Comparison of ENCODE assay signal across 8 cellular contexts in the genomic region with DNA sequence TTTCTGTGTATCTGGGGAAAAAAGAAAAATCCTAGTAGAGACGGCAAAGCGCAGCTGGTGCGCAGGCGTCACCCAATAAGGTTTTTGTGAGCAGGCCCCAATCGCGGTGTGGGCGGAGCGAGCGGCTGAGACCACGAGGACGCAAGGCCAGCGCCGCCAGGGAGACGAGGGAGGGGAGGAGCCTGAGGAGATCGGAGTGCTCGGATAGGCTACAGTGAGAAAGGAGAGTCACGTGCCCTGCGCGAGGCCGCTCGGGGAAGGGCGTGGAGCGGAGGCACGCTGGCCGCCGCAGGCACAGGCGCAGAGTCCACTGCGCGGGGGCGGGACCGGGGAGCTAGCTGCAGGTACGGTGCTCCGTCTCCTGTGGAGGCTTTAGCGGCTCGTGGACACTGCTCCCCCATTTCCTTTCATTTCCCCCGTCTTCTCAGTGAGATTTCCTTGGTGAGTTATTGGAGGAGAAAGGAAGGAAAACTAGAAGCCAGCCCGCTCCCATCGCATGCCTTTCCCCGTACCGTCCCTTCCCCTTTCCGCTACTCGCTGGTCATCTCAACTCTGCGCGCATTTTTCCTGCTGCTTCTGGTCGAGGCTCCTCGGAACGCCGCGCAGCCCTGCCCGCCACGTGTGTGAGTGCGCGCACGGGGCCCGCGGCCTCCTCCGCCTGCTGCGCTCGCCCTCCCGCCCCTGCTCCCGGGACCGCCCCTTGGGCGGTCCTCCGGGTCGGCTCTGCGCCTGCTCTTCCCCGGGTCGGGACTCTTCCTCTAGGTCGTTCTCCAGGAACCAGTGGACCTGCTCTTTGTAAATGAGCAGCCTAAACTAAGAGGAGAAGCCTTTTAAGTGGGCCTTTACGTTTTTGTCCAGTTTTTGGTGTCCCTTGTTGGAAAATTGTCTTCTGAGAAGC. TPM values are rescaled to one million over a fixed set of nuclear protein-coding genes. Genes with fewer than 3 reads are reported as not detected.
DNase-seq lines count a peak whose midpoint lies in the region; ATAC-seq, FAIRE-seq and TF ChIP-seq lines count a peak whose summit lies in the region.

A gene with protein sequence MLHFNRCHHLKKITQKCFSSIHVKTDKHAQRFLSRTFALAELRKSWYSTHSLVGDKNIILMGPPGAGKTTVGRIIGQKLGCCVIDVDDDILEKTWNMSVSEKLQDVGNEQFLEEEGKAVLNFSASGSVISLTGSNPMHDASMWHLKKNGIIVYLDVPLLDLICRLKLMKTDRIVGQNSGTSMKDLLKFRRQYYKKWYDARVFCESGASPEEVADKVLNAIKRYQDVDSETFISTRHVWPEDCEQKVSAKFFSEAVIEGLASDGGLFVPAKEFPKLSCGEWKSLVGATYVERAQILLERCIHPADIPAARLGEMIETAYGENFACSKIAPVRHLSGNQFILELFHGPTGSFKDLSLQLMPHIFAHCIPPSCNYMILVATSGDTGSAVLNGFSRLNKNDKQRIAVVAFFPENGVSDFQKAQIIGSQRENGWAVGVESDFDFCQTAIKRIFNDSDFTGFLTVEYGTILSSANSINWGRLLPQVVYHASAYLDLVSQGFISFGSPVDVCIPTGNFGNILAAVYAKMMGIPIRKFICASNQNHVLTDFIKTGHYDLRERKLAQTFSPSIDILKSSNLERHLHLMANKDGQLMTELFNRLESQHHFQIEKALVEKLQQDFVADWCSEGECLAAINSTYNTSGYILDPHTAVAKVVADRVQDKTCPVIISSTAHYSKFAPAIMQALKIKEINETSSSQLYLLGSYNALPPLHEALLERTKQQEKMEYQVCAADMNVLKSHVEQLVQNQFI (plus strand): TSS at position 264 of the 898 bp plus-strand sequence. CDS start 6,612 bp downstream, outside the sequence.

- no peak within 1 kb of the TSS for H2BK20ac ChIP-seq in H1 (ENCODE audit: low read length)

- H2AK5ac ChIP-seq in H1 (ENCODE audit: low read depth, low read length) (no peak within 1 kb of the TSS), mesenchymal stem cell (ENCODE audit: low read length, severe bottlenecking) (no peak within 1 kb of the TSS)

- H4K8ac ChIP-seq in H1 (ENCODE audit: extremely low read depth, insufficient read depth, low read length) (peak within 1 kb of the TSS; percentile 96), mesenchymal stem cell (ENCODE audit: low read length) (peak within 1 kb of the TSS; percentile 74)

- no peaks in the 10 kb centered on the region for H4K20me1 ChIP-seq in H1 (replicated peaks in 1 of 2; ENCODE audit: control insufficient read depth in 1 of 2, insufficient read depth in 2 of 2, low read length in 2 of 2)

- no peaks in the 10 kb centered on the region for H3K27me3 Mint-ChIP-seq in activated CD8-positive, alpha-beta memory T cell treated with anti-CD3 and anti-CD28 coated beads, Interleukin-2, amount 10 ng/mL, durations not matched to agents 7 days and 5 days

- H3K23me2 ChIP-seq in H1 (ENCODE audit: low read depth, low read length) = peaks cover 7% of the 10 kb centered on the region

- TF ChIP-seq POLR2A in H1 (IDR thresholded peaks at IDR 0.05; ENCODE audit: control extremely low read depth in 1 of 2, low read depth in 2 of 2, low read length in 2 of 2) = peak; percentile 83 to 99

- no peaks in the 10 kb centered on the region for H3K79me2 ChIP-seq in H1 (ENCODE audit: control insufficient read depth in 1 of 2, insufficient read depth in 2 of 2, low read length in 2 of 2)

- peaks cover 2% of the 10 kb centered on the region for H3K9me3 Mint-ChIP-seq in activated CD8-positive, alpha-beta memory T cell treated with anti-CD3 and anti-CD28 coated beads, Interleukin-2, amount 10 ng/mL, durations not matched to agents 7 days and 5 days (ENCODE audit: low read depth)

- H3K18ac ChIP-seq in H1 (ENCODE audit: extremely low read depth, low read length) (peak within 1 kb of the TSS; percentile 55), mesenchymal stem cell (ENCODE audit: low read depth in 1 of 2, low read length in 2 of 2) (peak within 1 kb of the TSS; percentile 84 to 87)

- H3K4me3 Mint-ChIP-seq in activated CD8-positive, alpha-beta memory T cell treated with anti-CD3 and anti-CD28 coated beads, Interleukin-2, amount 10 ng/mL, durations not matched to agents 7 days and 5 days = peak within 1 kb of the TSS; percentile 79

- TF ChIP-seq EP300 in H1 (IDR thresholded peaks at IDR 0.05; ENCODE audit: borderline replicate concordance in 1 of 2, low read depth in 2 of 2, low read length in 2 of 2) = no peak

- POLR2A ChIA-PET in H1 (lab: Charles Lee; ENCODE audit: partially characterized antibody) = interaction anchor here (0.8 to 1.6 kb wide), 5 partner anchors 23 to 147 kb away, joined by 3 to 11 read pairs (median 4); no protein-coding TSS in a partner anchor

- H3K79me1 ChIP-seq in H1 (ENCODE audit: low read depth, low read length) = no peaks in the 10 kb centered on the region
- peaks cover 3% of the 10 kb centered on the region for H3K79me1 ChIP-seq in mesenchymal stem cell (replicated peaks; ENCODE audit: low read length, poor library complexity, severe bottlenecking)

- H3K4me1 ChIP-seq in H1 (replicated peaks in 1 of 4; ENCODE audit: control insufficient read depth in 3 of 4, insufficient read depth in 4 of 4, low read length in 3 of 4) = peaks cover 0 to 3% (median 0%) of the 10 kb centered on the region in 4 experiments; a peak in 2 of 7 replicates
- H3K4me1 ChIP-seq in mesenchymal stem cell (ENCODE audit: control insufficient read depth, insufficient read depth, low read depth, low read length) = no peaks in the 10 kb centered on the region

- H3K4ac ChIP-seq in H1 (replicated peaks; ENCODE audit: insufficient read length, low read depth, low read length) (no peak within 1 kb of the TSS), mesenchymal stem cell (ENCODE audit: low read depth in 1 of 2, low read length in 2 of 2) (peak within 1 kb of the TSS in 1 of 2 experiments; percentile 87)

- 0 out of 2 replicates have a peak within 1 kb of the TSS, but pooled peaks have one; percentile 2 for H2BK15ac ChIP-seq in H1 (ENCODE audit: low read length)
- H2BK15ac ChIP-seq in mesenchymal stem cell (ENCODE audit: low read depth, poor library complexity, severe bottlenecking) = no peak within 1 kb of the TSS

- peak; percentile 52 for FAIRE-seq in H1 (lab: Jason Lieb, UNC)

- peak within 1 kb of the TSS; percentile 95 for H3K27ac Mint-ChIP-seq in activated CD8-positive, alpha-beta memory T cell treated with anti-CD3 and anti-CD28 coated beads, Interleukin-2, amount 10 ng/mL, durations not matched to agents 7 days and 5 days

- H2BK120ac ChIP-seq in H1 (replicated peaks; ENCODE audit: low read depth, low read length) (no peak within 1 kb of the TSS), mesenchymal stem cell (ENCODE audit: low read depth, low read length) (no peak within 1 kb of the TSS)

- no peak within 1 kb of the TSS for H3K14ac ChIP-seq in H1 (ENCODE audit: insufficient read length)
- H3K14ac ChIP-seq in mesenchymal stem cell (ENCODE audit: low read length in 2 of 2) = peak within 1 kb of the TSS in 1 of 2 experiments; percentile 95

- H4K91ac ChIP-seq in H1 (replicated peaks; ENCODE audit: insufficient read length, low read length) (no peak within 1 kb of the TSS), mesenchymal stem cell (ENCODE audit: low read length) (peak within 1 kb of the TSS; percentile 83)

- TF ChIP-seq RAD21 in H1 (IDR thresholded peaks at IDR 0.05 in 1 of 2, conservative IDR thresholded peaks at IDR 0.05 in 1 of 2; ENCODE audit: low read depth in 2 of 2, low read length in 2 of 2) = no peak

- H3K56ac ChIP-seq in H1 (replicated peaks; ENCODE audit: insufficient read length, low read depth, low read length) = peak within 1 kb of the TSS; percentile 17

- H3K4me3 ChIP-seq in H1 (ENCODE audit: extremely low read depth in 1 of 4, insufficient read depth in 2 of 4, low read depth in 3 of 4, low read length in 4 of 4) (peak within 1 kb of the TSS; percentile 56 to 72 (median 68)), mesenchymal stem cell (ENCODE audit: insufficient read depth in 1 of 2, low read depth in 1 of 2, low read length in 2 of 2) (peak within 1 kb of the TSS; percentile 65 to 90)

- peak within 1 kb of the TSS; percentile 80 to 98 for H3K4me2 ChIP-seq in H1 (ENCODE audit: insufficient read depth in 1 of 2, low read depth in 2 of 2, low read length in 2 of 2)
- H3K4me2 ChIP-seq in mesenchymal stem cell (ENCODE audit: low read length, poor library complexity, severe bottlenecking) = peak within 1 kb of the TSS; percentile 97

- TF ChIP-seq CTCF in GM20000 (IDR thresholded peaks at IDR 0.05; ENCODE audit: extremely low read depth, missing control alignments) = no peak
- no peak for TF ChIP-seq CTCF in H1 (IDR thresholded peaks at IDR 0.05; ENCODE audit: control extremely low read depth in 1 of 3, insufficient read depth in 1 of 3, low read depth in 1 of 3, low read length in 3 of 3)

- H3K9ac ChIP-seq in H1 (replicated peaks in 1 of 4; ENCODE audit: extremely low read depth in 1 of 4, low read depth in 3 of 4, low read length in 3 of 4) (peak within 1 kb of the TSS; percentile 87 to 96 (median 89)), mesenchymal stem cell (ENCODE audit: low read length) (peak within 1 kb of the TSS; percentile 96)

- H3K27me3 ChIP-seq in H1 (replicated peaks in 1 of 4; ENCODE audit: control insufficient read depth in 3 of 4, extremely low read depth in 1 of 4, insufficient read depth in 3 of 4, low read length in 3 of 4) (no peaks in the 10 kb centered on the region), mesenchymal stem cell (ENCODE audit: control insufficient read depth in 1 of 2, insufficient read depth in 1 of 2, low read length in 2 of 2) (no peaks in the 10 kb centered on the region)

- peaks cover 17% of the 10 kb centered on the region for H3K4me1 Mint-ChIP-seq in activated CD8-positive, alpha-beta memory T cell treated with anti-CD3 and anti-CD28 coated beads, Interleukin-2, amount 10 ng/mL, durations not matched to agents 7 days and 5 days

- H3K27ac ChIP-seq in H1 (ENCODE audit: low read depth, low read length) = peak within 1 kb of the TSS; percentile 76
- H3K27ac ChIP-seq in mesenchymal stem cell (ENCODE audit: low read length, poor library complexity, severe bottlenecking) = peak within 1 kb of the TSS; percentile 96

- peak within 1 kb of the TSS; percentile 38 for H4K5ac ChIP-seq in H1 (ENCODE audit: insufficient read length, low read depth, low read length)

- no peaks in the 10 kb centered on the region for H3K36me3 Mint-ChIP-seq in activated CD8-positive, alpha-beta memory T cell treated with anti-CD3 and anti-CD28 coated beads, Interleukin-2, amount 10 ng/mL, durations not matched to agents 7 days and 5 days

- peak within 1 kb of the TSS; percentile 71; the same call in 1 of the 2 replicates for H2BK5ac ChIP-seq in H1 (ENCODE audit: low read depth, low read length)
- H2BK5ac ChIP-seq in mesenchymal stem cell (ENCODE audit: low read depth, low read length, poor library complexity, severe bottlenecking) = peak within 1 kb of the TSS; percentile 49

- DNase-seq in COLO668 (lab: John Stamatoyannopoulos, UW; ENCODE audit: unreplicated experiment) (peak; percentile 96), GM20000 (ENCODE audit: low spot score) (peak; percentile 95), HT-29 (ENCODE audit: low spot score) (peak; percentile 98), NOMO-1 (lab: John Stamatoyannopoulos, UW; ENCODE audit: unreplicated experiment in 2 of 2) (peak; percentile 96 to 98), H1 (ENCODE audit: low read depth in 1 of 2, low spot score in 2 of 2) (peak; percentile 90 to 94), mesenchymal stem cell (peak; percentile 99)
- peak; percentile 99 for DNase-seq in activated CD8-positive, alpha-beta memory T cell treated with anti-CD3 and anti-CD28 coated beads, Interleukin-2, amount 10 ng/mL, durations not matched to agents 7 days and 5 days
- peak; percentile 95 for DNase-seq in stimulated activated CD8-positive, alpha-beta memory T cell treated with anti-CD3 and anti-CD28 coated beads, Interleukin-12 subunit alpha, Interleukin-12 subunit beta, amount 100 ng/mL, for 24 hours (ENCODE audit: extremely low read depth)

- H3K9me3 ChIP-seq in H1 (ENCODE audit: insufficient read depth in 2 of 2, low read depth in 1 of 2, low read length in 1 of 2) = no peaks in the 10 kb centered on the region
- no peaks in the 10 kb centered on the region for H3K9me3 ChIP-seq in mesenchymal stem cell (ENCODE audit: control insufficient read depth, low read length)

- H3K36me3 ChIP-seq in H1 (ENCODE audit: control insufficient read depth in 2 of 4, insufficient read depth in 4 of 4, low read length in 3 of 4) = no peaks in the 10 kb centered on the region
- H3K36me3 ChIP-seq in mesenchymal stem cell (ENCODE audit: control insufficient read depth in 1 of 2, insufficient read depth in 2 of 2, low read depth in 1 of 2, low read length in 2 of 2) = no peaks in the 10 kb centered on the region

- peak within 1 kb of the TSS; percentile 94; the same call in 1 of the 2 replicates for H2AFZ ChIP-seq in H1 (ENCODE audit: low read length)
- peak within 1 kb of the TSS; percentile 73 for H2AFZ ChIP-seq in mesenchymal stem cell (ENCODE audit: low read depth, low read length)

- no peak within 1 kb of the TSS for H3K23ac ChIP-seq in H1 (ENCODE audit: insufficient read length)
- H3K23ac ChIP-seq in mesenchymal stem cell (ENCODE audit: low read length in 2 of 2) = no peak within 1 kb of the TSS

- CTCF ChIA-PET in activated CD8-positive, alpha-beta memory T cell treated with anti-CD3 and anti-CD28 coated beads, Interleukin-2, amount 10 ng/mL, durations not matched to agents 7 days and 5 days (lab: Charles Lee) = interaction anchor here (1.7 kb wide), 1 partner anchor 293 kb away, joined by 4 read pairs; a partner anchor contains a TSS
- CTCF ChIA-PET in H1 (lab: Charles Lee; ENCODE audit: partially characterized antibody) = no interaction called here

- 1% methylated on average over 52 of the region's 70 CpGs; no CpG with 5 or more reads in 1 of the 2 experiments for WGBS in H1 (ENCODE audit: extremely low coverage in 1 of 2, insufficient coverage in 1 of 2, insufficient read length in 1 of 2, insufficient replicate concordance in 2 of 2, low coverage in 1 of 2, low lambda C conversion rate in 2 of 2, missing lambda C conversion rate in 1 of 2), 2 experiments
- WGBS in mesenchymal stem cell = under 1% methylated on average over 61 of the region's 70 CpGs

- H2BK12ac ChIP-seq in H1 (ENCODE audit: low read depth, low read length) (peak within 1 kb of the TSS; percentile 94), mesenchymal stem cell (ENCODE audit: low read length in 2 of 2) (no peak within 1 kb of the TSS)

- peak; percentile 98 for ATAC-seq in activated CD8-positive, alpha-beta memory T cell treated with anti-CD3 and anti-CD28 coated beads, Interleukin-2, amount 10 ng/mL, durations not matched to agents 7 days and 5 days

RNA-seq across cellular contexts. Expression of the gene that starts here (rescaled TPM):
- total RNA-seq in HT-29 (2014; rRNA removed; shearing (Covaris generic)) = 1.5 and 2.0 TPM in 2 replicates
- 1 to 10 TPM; 3.5 to 4.6 TPM for total RNA-seq in activated CD8-positive, alpha-beta memory T cell treated with anti-CD3 and anti-CD28 coated beads, Interleukin-2, amount 10 ng/mL, durations not matched to agents 7 days and 5 days
- total RNA-seq in H1 (2021; fragmentation: NEBNext Ultra II Directional; extraction: Animal tissue kit (Norgen Biotek cat#: 25700)) = 3.1 and 3.6 TPM in 2 replicates
- polyA plus RNA-seq in H1 (2011; rRNA removed) = 0.71 and 1.4 TPM in 2 replicates
- 2.0 TPM for polyA plus RNA-seq in H1 (2011; cell fraction: cytosol; rRNA removed)
- polyA plus RNA-seq in H1 (2011; cell fraction: nucleus; rRNA removed) = 0.63 TPM
- polyA plus RNA-seq in H1 (2012, experiment 1 of 2) = 2.2 to 4.2 TPM (median 2.6 TPM) in 4 replicates
- 0.42 TPM for polyA plus RNA-seq in H1 (2012, experiment 2 of 2)
- 2.0 TPM for polyA plus RNA-seq in H1 (2013, experiment 1 of 2)
- 2.0 TPM for polyA plus RNA-seq in H1 (2013, experiment 2 of 2)
- polyA minus RNA-seq in H1 (2011; rRNA and poly(A)+ RNA removed) = 1.8 and 2.5 TPM in 2 replicates
- polyA minus RNA-seq in H1 (2011; cell fraction: cytosol; rRNA and poly(A)+ RNA removed) = 1.6 TPM
- polyA minus RNA-seq in H1 (2011; cell fraction: nucleus; rRNA and poly(A)+ RNA removed) = 2.1 TPM
- polyA plus RNA-seq in mesenchymal stem cell (2013, experiment 1 of 2) = 0.91 TPM
- polyA plus RNA-seq in mesenchymal stem cell (2013, experiment 2 of 2) = 0.85 TPM

Comparison
In these comparisons a context has a peak if more than half of its experiments do, and no peak if none do; other contexts are left out.
1. Peak in every context shown above with its lines: DNase-seq, ATAC-seq, H3K4me3 ChIP-seq and H3K27ac ChIP-seq.